Comparison of ENCODE assay signal across 8 cellular contexts in the genomic region with DNA sequence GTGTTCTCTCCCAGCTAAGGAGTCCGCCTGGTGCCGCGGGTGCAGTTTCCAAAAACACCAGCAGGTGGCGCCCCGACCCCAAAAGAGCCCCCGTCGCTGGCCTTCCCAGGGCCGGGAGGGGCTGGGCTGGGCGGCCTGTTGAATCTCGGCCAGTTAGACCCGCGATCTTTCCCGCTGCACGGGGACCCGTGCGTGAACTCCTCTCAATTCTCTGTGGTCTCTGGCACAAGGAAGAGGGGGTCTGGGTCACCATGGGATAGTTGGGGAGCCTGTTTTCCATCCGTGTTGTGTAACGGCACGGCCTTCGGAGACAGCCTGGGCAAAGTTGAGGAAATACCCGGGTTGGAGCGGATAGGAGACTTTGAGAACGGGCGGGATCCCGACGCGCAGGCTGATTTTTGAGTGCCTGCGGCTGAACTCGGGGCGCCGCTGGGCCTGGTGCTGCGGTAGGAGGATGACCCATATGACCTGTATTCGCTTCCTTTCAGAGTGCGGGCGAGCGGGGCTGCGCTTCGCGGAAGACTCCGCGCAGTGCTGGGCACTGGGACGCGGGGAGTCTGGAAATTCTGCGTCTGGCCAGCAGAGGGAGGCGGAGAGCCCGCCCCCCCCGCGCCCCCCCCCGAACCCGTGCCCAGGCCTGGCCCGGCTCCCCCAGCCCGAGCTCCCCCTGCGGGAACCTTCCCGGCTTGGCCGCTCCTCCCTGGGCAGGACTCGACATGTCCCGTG. TPM values are rescaled to one million over a fixed set of nuclear protein-coding genes. Genes with fewer than 3 reads are reported as not detected.
DNase-seq lines count a peak whose midpoint lies in the region; ATAC-seq and TF ChIP-seq lines count a peak whose summit lies in the region.

No MANE protein-coding gene starts in this region.

- peak overlapping the region; percentile 32 to 63 (median 59) for H3K4me3 ChIP-seq in Peyer's patch

- H3K27ac ChIP-seq in Peyer's patch = peak overlapping the region in 3 of 4 donors; percentile 7 to 46 (median 21)

- peak in 1 of 2 donors; percentile 4 for TF ChIP-seq POLR2A in Peyer's patch (IDR thresholded peaks at IDR 0.05)

- no peaks in the 10 kb centered on the region for H3K9me3 Mint-ChIP-seq in activated T-helper 17 cell treated with anti-CD3 and anti-CD28 coated beads, Interleukin-2, amount 50 U/mL, for 72 hours
- no peaks in the 10 kb centered on the region for H3K9me3 Mint-ChIP-seq in natural killer cell

- no peaks in the 10 kb centered on the region for H3K27me3 ChIP-seq in Peyer's patch

- no peaks in the 10 kb centered on the region for H3K4me1 Mint-ChIP-seq in activated T-helper 17 cell treated with anti-CD3 and anti-CD28 coated beads, Interleukin-2, amount 50 U/mL, for 72 hours
- no peaks in the 10 kb centered on the region for H3K4me1 Mint-ChIP-seq in natural killer cell

- DNase-seq in COLO829 (ENCODE audit: low spot score) (peak; percentile 79), HuH-7 (ENCODE audit: low spot score) (peak; percentile 90), Peyer's patch (peak; percentile 81 to 94 (median 91)), fibroblast of peridontal ligament (ENCODE audit: extremely low read depth) (peak; percentile 74), natural killer cell (peak; percentile 89)
- peak; percentile 52 to 87 (median 74) for DNase-seq in stimulated activated naive CD4-positive, alpha-beta T cell (lab: John Stamatoyannopoulos, UW)

- peak; percentile 74 for ATAC-seq in GM21390 (IDR thresholded peaks at IDR 0.05; ENCODE audit: unreplicated experiment)
- peak; percentile 88 for ATAC-seq in activated T-helper 17 cell treated with anti-CD3 and anti-CD28 coated beads, Interleukin-2, amount 50 U/mL, for 72 hours (replicated peaks)
- ATAC-seq in natural killer cell = peak; percentile 88 to 92 (median 91)

- no peaks in the 10 kb centered on the region for H3K36me3 ChIP-seq in Peyer's patch

- peak overlapping the region; percentile 26 for H3K27ac Mint-ChIP-seq in activated T-helper 17 cell treated with anti-CD3 and anti-CD28 coated beads, Interleukin-2, amount 50 U/mL, for 72 hours
- no peak overlapping the region for H3K27ac Mint-ChIP-seq in natural killer cell

- H3K36me3 Mint-ChIP-seq in activated T-helper 17 cell treated with anti-CD3 and anti-CD28 coated beads, Interleukin-2, amount 50 U/mL, for 72 hours (ENCODE audit: low read depth) = no peaks in the 10 kb centered on the region
- H3K36me3 Mint-ChIP-seq in natural killer cell = no peaks in the 10 kb centered on the region

- peaks cover 20% of the 10 kb centered on the region for H3K27me3 Mint-ChIP-seq in activated T-helper 17 cell treated with anti-CD3 and anti-CD28 coated beads, Interleukin-2, amount 50 U/mL, for 72 hours
- peaks cover 8 to 25% of the 10 kb centered on the region in 2 donors for H3K27me3 Mint-ChIP-seq in natural killer cell (ENCODE audit: low read depth in 2 of 2)

- intact Hi-C loops in natural killer cell (cut with micrococcal nuclease) = loop anchor here (1.0 to 5.0 kb wide), 4 partner anchors 60 to 370 kb away; no protein-coding TSS in a partner anchor

- no peaks in the 10 kb centered on the region for H3K9me3 ChIP-seq in Peyer's patch

- H3K4me1 ChIP-seq in Peyer's patch = peaks cover 0 to 4% (median 0%) of the 10 kb centered on the region in 4 donors

- H3K4me3 Mint-ChIP-seq in activated T-helper 17 cell treated with anti-CD3 and anti-CD28 coated beads, Interleukin-2, amount 50 U/mL, for 72 hours = peak overlapping the region; percentile 88
- peak overlapping the region; percentile 84 for H3K4me3 Mint-ChIP-seq in natural killer cell

- TF ChIP-seq CTCF in Peyer's patch (IDR thresholded peaks at IDR 0.05) (peak; percentile 92 to 98 (median 96)), natural killer cell (IDR thresholded peaks at IDR 0.05) (peak; percentile 98)

RNA-seq across cellular contexts. Expression of gene PSD2, which starts 7.9 kb away (rescaled TPM):
- total RNA-seq in Peyer's patch (not detected), natural killer cell (1 to 10 TPM; 1.3 to 2.5 (median 1.3) TPM)
- not detected for total RNA-seq in activated T-helper 17 cell treated with anti-CD3 and anti-CD28 coated beads, Interleukin-2, amount 50 U/mL, for 72 hours

Comparison
In these comparisons a context has a peak if more than half of its experiments do, and no peak if none do; other contexts are left out.
1. Peak in every context shown above with its lines: DNase-seq, ATAC-seq, H3K4me3 ChIP-seq and H3K27ac ChIP-seq.